Comparison of ENCODE assay signal across 1 cellular context in the genomic region with DNA sequence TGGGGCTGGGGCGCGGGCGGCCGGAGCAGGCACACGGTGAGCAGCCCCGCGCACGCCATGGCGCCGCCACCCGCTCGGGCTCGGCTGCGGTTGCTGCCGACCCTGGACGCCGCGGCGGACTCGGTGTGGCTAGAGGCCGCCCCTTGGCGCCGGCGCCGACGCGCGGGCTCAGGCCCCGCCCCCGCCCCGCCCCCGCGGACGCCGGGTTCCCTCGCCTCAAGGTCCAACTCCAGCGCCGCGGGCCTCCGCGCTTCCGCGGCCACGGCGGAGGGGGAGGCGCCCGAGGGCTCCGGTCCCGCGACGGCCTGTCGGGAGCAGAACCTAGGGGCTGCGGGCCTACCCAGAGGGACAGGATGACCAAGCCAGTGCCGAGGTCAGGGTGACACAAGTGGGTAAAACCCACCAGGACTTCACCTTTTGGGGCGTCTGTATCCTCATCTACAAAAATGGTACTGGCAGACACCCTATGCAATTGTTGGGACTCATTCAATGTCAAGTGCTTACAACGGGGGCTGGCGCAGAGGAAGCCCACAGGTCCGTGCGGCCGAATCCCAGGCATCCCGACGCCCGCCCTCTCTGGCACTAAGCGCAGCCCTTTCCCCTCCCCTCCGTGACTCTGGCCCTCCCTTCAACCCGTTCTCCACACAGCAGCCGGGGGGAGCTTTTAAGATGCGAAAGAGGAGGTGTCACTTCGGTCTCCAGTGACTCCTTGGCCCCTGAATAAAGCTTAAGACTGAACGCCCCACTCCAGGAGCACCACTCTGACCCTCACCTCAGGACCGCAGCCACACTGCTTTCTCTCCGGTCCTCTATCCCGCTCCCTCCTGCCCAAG.
A peak's percentile ranks its signal among the peaks of the same experiment; 100 is the strongest.
TF ChIP-seq lines count a peak whose summit lies in the region.

A gene with protein sequence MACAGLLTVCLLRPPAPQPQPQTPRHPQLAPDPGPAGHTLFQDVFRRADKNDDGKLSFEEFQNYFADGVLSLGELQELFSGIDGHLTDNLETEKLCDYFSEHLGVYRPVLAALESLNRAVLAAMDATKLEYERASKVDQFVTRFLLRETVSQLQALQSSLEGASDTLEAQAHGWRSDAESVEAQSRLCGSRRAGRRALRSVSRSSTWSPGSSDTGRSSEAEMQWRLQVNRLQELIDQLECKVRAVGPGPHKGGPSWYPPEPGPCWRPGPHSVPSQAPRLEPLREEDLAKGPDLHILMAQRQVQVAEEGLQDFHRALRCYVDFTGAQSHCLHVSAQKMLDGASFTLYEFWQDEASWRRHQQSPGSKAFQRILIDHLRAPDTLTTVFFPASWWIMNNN (minus strand): TSS at position 135 of the 833 bp plus-strand sequence. CDS start 76 bp downstream, at position 59.

TF ChIP-seq in HepG2, 621 proteins besides CTCF, POLR2A, EP300 and RAD21 (continued from another document):
- TF ChIP-seq, protein P1, sequence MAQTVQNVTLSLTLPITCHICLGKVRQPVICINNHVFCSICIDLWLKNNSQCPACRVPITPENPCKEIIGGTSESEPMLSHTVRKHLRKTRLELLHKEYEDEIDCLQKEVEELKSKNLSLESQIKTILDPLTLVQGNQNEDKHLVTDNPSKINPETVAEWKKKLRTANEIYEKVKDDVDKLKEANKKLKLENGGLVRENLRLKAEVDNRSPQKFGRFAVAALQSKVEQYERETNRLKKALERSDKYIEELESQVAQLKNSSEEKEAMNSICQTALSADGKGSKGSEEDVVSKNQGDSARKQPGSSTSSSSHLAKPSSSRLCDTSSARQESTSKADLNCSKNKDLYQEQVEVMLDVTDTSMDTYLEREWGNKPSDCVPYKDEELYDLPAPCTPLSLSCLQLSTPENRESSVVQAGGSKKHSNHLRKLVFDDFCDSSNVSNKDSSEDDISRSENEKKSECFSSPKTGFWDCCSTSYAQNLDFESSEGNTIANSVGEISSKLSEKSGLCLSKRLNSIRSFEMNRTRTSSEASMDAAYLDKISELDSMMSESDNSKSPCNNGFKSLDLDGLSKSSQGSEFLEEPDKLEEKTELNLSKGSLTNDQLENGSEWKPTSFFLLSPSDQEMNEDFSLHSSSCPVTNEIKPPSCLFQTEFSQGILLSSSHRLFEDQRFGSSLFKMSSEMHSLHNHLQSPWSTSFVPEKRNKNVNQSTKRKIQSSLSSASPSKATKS (CRISPR knock-in tag; IDR thresholded peaks at IDR 0.05), result no peak
- no peak for TF ChIP-seq KAT2B (IDR thresholded peaks at IDR 0.05; ENCODE audit: borderline replicate concordance, low read depth, low read length)
- TF ChIP-seq BATF2 (CRISPR knock-in tag; IDR thresholded peaks at IDR 0.05), result 0 out of 2 replicates have a peak, but pooled peaks have one; percentile 43
- TF ChIP-seq ZNF543 (CRISPR knock-in tag; IDR thresholded peaks at IDR 0.05), result peak; percentile 51; the same call in 1 of the 2 replicates
- peak; percentile 81; the same call in 1 of the 2 replicates for TF ChIP-seq ZNF343 (CRISPR knock-in tag; IDR thresholded peaks at IDR 0.05)
- TF ChIP-seq ZNF552 (CRISPR knock-in tag; IDR thresholded peaks at IDR 0.05; ENCODE audit: borderline replicate concordance), result no peak; the same call in 1 of the 2 replicates
- TF ChIP-seq PAXIP1 (CRISPR knock-in tag; conservative IDR thresholded peaks at IDR 0.05), result peak; percentile 74
TF ChIP-seq in HepG2: peak in this region for 351.
